16 cellular contexts compared by ENCODE assay signal in genomic region chrX:148700021-148700420, GRCh38.
DNase-seq lines count a peak whose midpoint lies in the region; TF ChIP-seq lines count a peak whose summit lies in the region.
"Had no signal": no experiment of that assay in that cellular context is flagged by ENCODE, and none has a peak within 500 bp of the region (broad histone marks: within the 10 kb centered on the region; RNA-seq: fewer than 3 reads in every experiment).

No MANE protein-coding gene starts in this region.

- H3K9ac ChIP-seq in Karpas-422 (ENCODE audit: low read length), result no peak overlapping the region; the same call in 1 of the 2 replicates

- peak overlapping the region; percentile 85 for H3K27ac ChIP-seq in Karpas-422 (ENCODE audit: low read length)
- peak overlapping the region; percentile 70 for H3K27ac ChIP-seq in OCI-LY7 (ENCODE audit: low read depth, low read length, poor library complexity, severe bottlenecking)
- H3K27ac ChIP-seq: C4-2B had no signal

- no peak overlapping the region for H3K4me3 ChIP-seq in Karpas-422 (ENCODE audit: low read length)
- no peak overlapping the region for H3K4me3 ChIP-seq in OCI-LY7 (ENCODE audit: low read depth, low read length, poor library complexity, severe bottlenecking)
- no peak overlapping the region for H3K4me3 ChIP-seq in lower leg skin (ENCODE audit: low read depth, poor library complexity, severe bottlenecking)
- H3K4me3 ChIP-seq: HAP-1 had no signal

- H3K4me2 ChIP-seq in Karpas-422 (ENCODE audit: low read depth, low read length, poor library complexity, severe bottlenecking) (peak overlapping the region; percentile 9), OCI-LY7 (ENCODE audit: low read length) (peak overlapping the region; percentile 75; the same call in 1 of the 2 replicates)

- TF ChIP-seq CTCF in OCI-LY7 (conservative IDR thresholded peaks at IDR 0.05; ENCODE audit: low read length) (no peak), glutamatergic neuron (IDR thresholded peaks at IDR 0.05; ENCODE audit: partially characterized antibody, unreplicated experiment) (no peak), lower leg skin (IDR thresholded peaks at IDR 0.05) (no peak)

- no peaks in the 10 kb centered on the region for H3K36me3 Mint-ChIP-seq in glutamatergic neuron (ENCODE audit: unreplicated experiment)
- H3K36me3 Mint-ChIP-seq: CD4-positive, alpha-beta memory T cell had no signal

- CTCF ChIA-PET in OCI-LY7 (lab: Charles Lee; ENCODE audit: unreplicated experiment), result interaction anchor here (0.6 kb wide), 1 partner anchor 258 kb away, joined by 3 read pairs; no protein-coding TSS in a partner anchor

- H3K9me3 ChIP-seq in Karpas-422 (ENCODE audit: low read length) (no peaks in the 10 kb centered on the region), OCI-LY7 (ENCODE audit: low read length) (no peaks in the 10 kb centered on the region)
- H3K9me3 ChIP-seq: BE2C, HAP-1 had no signal

- H3K27ac Mint-ChIP-seq in glutamatergic neuron (ENCODE audit: unreplicated experiment), result no peak overlapping the region
- H3K27ac Mint-ChIP-seq: CD4-positive, alpha-beta memory T cell had no signal

- TF ChIP-seq POLR2A in lower leg skin (IDR thresholded peaks at IDR 0.05), result no peak

- intact Hi-C loops in OCI-LY7 (cut with micrococcal nuclease; ENCODE audit: unreplicated experiment) (no loop called here), lower leg skin (cut with DNase I; ENCODE audit: low total_unique reads) (no loop called here)

- H3K4me1 ChIP-seq in Karpas-422 (ENCODE audit: low read length), result peaks cover 54% of the 10 kb centered on the region
- peaks cover 43% of the 10 kb centered on the region for H3K4me1 ChIP-seq in OCI-LY7 (ENCODE audit: insufficient read depth, low read length, poor library complexity, severe bottlenecking)
- H3K4me1 ChIP-seq: BE2C, HAP-1 had no signal

- DNase-seq in D341Med (ENCODE audit: low spot score) (peak; percentile 14), Karpas-422 (peak; percentile 50), OCI-LY7 (ENCODE audit: low spot score) (no peak), glutamatergic neuron (peak; percentile 10), lower leg skin (ENCODE audit: low spot score in 2 of 2) (no peak), AML-193 (lab: John Stamatoyannopoulos, UW) (no peak), T-helper 9 cell (no peak)
- DNase-seq: ACHN; BE2C; CD4-positive, alpha-beta memory T cell; DMS153; DMS79 treated with DMSO at 0.1 percent for 48 hours; GF-D8; IMR-90 had no signal

- H3K27me3 ChIP-seq in Karpas-422 (ENCODE audit: low read length), result no peaks in the 10 kb centered on the region
- H3K27me3 ChIP-seq: BE2C had no signal

- no TSS peak for BruUV-seq in OCI-LY7 (replicated peaks; lab: Mats Ljungman, UMichigan)

- no peaks in the 10 kb centered on the region for H3K9me3 Mint-ChIP-seq in glutamatergic neuron (ENCODE audit: unreplicated experiment)

- H3K4me3 Mint-ChIP-seq in glutamatergic neuron (ENCODE audit: unreplicated experiment), result no peak overlapping the region
- H3K4me3 Mint-ChIP-seq: CD4-positive, alpha-beta memory T cell had no signal

- WGBS in lower leg skin, 2 donors, result 26 to 36% methylated on average over 2 of the region's 2 CpGs

- peaks cover 4% of the 10 kb centered on the region for H3K4me1 Mint-ChIP-seq in glutamatergic neuron (ENCODE audit: low read depth, unreplicated experiment)
- H3K4me1 Mint-ChIP-seq: CD4-positive, alpha-beta memory T cell had no signal

- H3K9me2 ChIP-seq in Karpas-422 (replicated peaks; ENCODE audit: insufficient read depth, low read length) (no peaks in the 10 kb centered on the region), OCI-LY7 (ENCODE audit: insufficient read depth, low read length) (no peaks in the 10 kb centered on the region)

- peaks cover 2% of the 10 kb centered on the region for H3K27me3 Mint-ChIP-seq in glutamatergic neuron (ENCODE audit: unreplicated experiment)
- H3K27me3 Mint-ChIP-seq: CD4-positive, alpha-beta memory T cell had no signal

- H3K36me3 ChIP-seq in Karpas-422 (ENCODE audit: insufficient read depth, low read length), result peaks cover under 1% of the 10 kb centered on the region; the same call in 1 of the 2 replicates
- H3K36me3 ChIP-seq in OCI-LY7 (ENCODE audit: insufficient read depth, low read length), result peaks cover 27% of the 10 kb centered on the region
- H3K36me3 ChIP-seq: BE2C, HAP-1 had no signal

- POLR2A ChIA-PET in OCI-LY7 (lab: Charles Lee), result interaction anchor here (0.6 to 0.7 kb wide), 3 partner anchors 79 to 232 kb away, joined by 3 to 4 read pairs (median 3); no protein-coding TSS in a partner anchor

- H3K79me2 ChIP-seq in Karpas-422 (ENCODE audit: low read length) (peaks cover 80% of the 10 kb centered on the region), OCI-LY7 (ENCODE audit: insufficient read depth, low read depth, low read length) (peaks cover 60% of the 10 kb centered on the region)

- H4K20me1 ChIP-seq in Karpas-422 (ENCODE audit: insufficient read depth, low read depth, low read length) (no peaks in the 10 kb centered on the region), OCI-LY7 (ENCODE audit: insufficient read depth, low read length) (no peaks in the 10 kb centered on the region)

- H2AFZ ChIP-seq in Karpas-422 (ENCODE audit: low read length) (0 out of 2 replicates have a peak overlapping the region, but pooled peaks have one; percentile 8), OCI-LY7 (ENCODE audit: low read length) (no peak overlapping the region)

Comparison
In these comparisons a context has a peak if more than half of its experiments do, and no peak if none do; other contexts are left out.
1. DNase-seq: peak in D341Med (single experiment), Karpas-422 (single experiment) and glutamatergic neuron (single experiment); none in OCI-LY7 (single experiment), lower leg skin (0 of 2), AML-193 (0 of 2) and T-helper 9 cell (single experiment).